Comparison of ENCODE assay signal across 9 cellular contexts in the genomic region with DNA sequence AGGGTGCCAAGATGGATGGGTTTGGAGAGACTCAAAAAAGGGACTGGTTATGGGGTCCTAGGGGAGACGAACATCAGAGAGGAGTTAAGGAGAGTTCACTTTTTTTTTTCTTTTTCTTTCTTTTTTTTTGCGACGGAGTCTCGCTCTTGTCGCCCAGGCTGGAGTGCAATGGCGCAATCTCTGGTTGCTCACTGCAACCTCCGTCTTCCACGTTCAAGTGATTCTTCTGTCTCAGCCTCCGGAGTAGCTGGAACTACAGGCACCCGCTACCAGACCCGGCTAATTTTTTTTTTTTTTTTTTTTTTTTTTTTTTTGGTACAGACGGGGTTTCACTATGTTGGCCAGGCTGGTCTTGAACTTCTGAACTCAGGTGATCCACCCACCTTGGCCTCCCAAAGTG. TPM values are rescaled to one million over a fixed set of nuclear protein-coding genes. Genes with fewer than 3 reads are reported as not detected.
DNase-seq lines count a peak whose midpoint lies in the region; ATAC-seq, FAIRE-seq and TF ChIP-seq lines count a peak whose summit lies in the region.
"Had no signal": no experiment of that assay in that cellular context is flagged by ENCODE, and none has a peak within 500 bp of the region (broad histone marks: within the 10 kb centered on the region; RNA-seq: fewer than 3 reads in every experiment).

No MANE protein-coding gene starts in this region.

- SMC1A ChIA-PET in GM12878 (lab: Charles Lee; ENCODE audit: uncharacterized antibody, unreplicated experiment): interaction anchor here (0.6 to 2.2 kb wide), 5 partner anchors 12 to 150 kb away, joined by 3 to 7 read pairs (median 5); partner anchors contain the start of gene RAD51

- H3K4me1 ChIP-seq in heart right ventricle (peaks cover 10 to 41% (median 13%) of the 10 kb centered on the region in 9 donors), GM12878 (ENCODE audit: control insufficient read depth, insufficient read depth, low read length) (peaks cover 26% of the 10 kb centered on the region), urinary bladder (ENCODE audit: insufficient read depth) (no peaks in the 10 kb centered on the region)

- DNase-seq in heart right ventricle (no peak), Right ventricle myocardium superior (no peak), GM12878 (ENCODE audit: low read depth, low spot score) (no peak), mesothelial cell of epicardium (ENCODE audit: low spot score in 2 of 2, unreplicated experiment in 2 of 2) (no peak), amniotic stem cell (lab: John Stamatoyannopoulos, UW) (no peak), epidermal melanocyte (ENCODE audit: insufficient read length, low spot score) (no peak)
- DNase-seq: SW 1271 had no signal

- in situ Hi-C loops in GM12878 (cut with MboI): no loop called here

- no peaks in the 10 kb centered on the region for H3K36me3 Mint-ChIP-seq in mesothelial cell of epicardium

- H3K27ac Mint-ChIP-seq in mesothelial cell of epicardium: peak overlapping the region; percentile 98

- H3K4me1 Mint-ChIP-seq in mesothelial cell of epicardium: peaks cover 44% of the 10 kb centered on the region

- CTCF ChIA-PET in GM12878 (lab: Yijun Ruan, JAX): interaction anchor here (0.6 to 8.8 kb wide), 6 partner anchors 13 to 63 kb away, joined by 3 to 140 read pairs (median 4); partner anchors contain the start of gene VPS18

- TF ChIP-seq POLR2A in GM12878 (IDR thresholded peaks at IDR 0.05; ENCODE audit: low read depth, low read length): no peak

- peak overlapping the region; percentile 98 for H3K4me2 ChIP-seq in GM12878 (ENCODE audit: control insufficient read depth, insufficient read depth)

- no peak overlapping the region for H3K27ac ChIP-seq in heart right ventricle
- no peak overlapping the region for H3K27ac ChIP-seq in GM12878 (ENCODE audit: control insufficient read depth, insufficient read depth)
- H3K27ac ChIP-seq in urinary bladder (ENCODE audit: low read depth): peak overlapping the region; percentile 82

- 54 to 55% methylated on average over 12 of the region's 12 CpGs for WGBS in heart right ventricle, 2 donors
- WGBS in GM12878 (ENCODE audit: insufficient coverage, insufficient replicate concordance, low lambda C conversion rate, missing lambda C conversion rate): 83% methylated on average over 7 of the region's 12 CpGs
- 50% methylated on average over 12 of the region's 12 CpGs for WGBS in urinary bladder

- intact Hi-C loops in heart right ventricle (cut with DNase I): no loop called here
- intact Hi-C loops in Right ventricle myocardium superior (cut with DNase I): no loop called here
- intact Hi-C loops in GM12878 (cut with micrococcal nuclease; ENCODE audit: unreplicated experiment): loop anchor here (5.0 to 10.0 kb wide), 2 partner anchors 38 to 270 kb away; partner anchors contain the start of genes DNAJC17, INO80 and ZFYVE19

- peak overlapping the region; percentile 86 for H2AFZ ChIP-seq in GM12878 (ENCODE audit: control insufficient read depth, low read depth, low read length)

- no peak for ATAC-seq in heart right ventricle
- ATAC-seq in Right ventricle myocardium superior (ENCODE audit: poor library complexity): no peak
- no peak for ATAC-seq in GM12878
- no peak for ATAC-seq in HG03521 (IDR thresholded peaks at IDR 0.05; ENCODE audit: unreplicated experiment)

- no peaks in the 10 kb centered on the region for H3K79me2 ChIP-seq in GM12878 (ENCODE audit: control insufficient read depth, insufficient read depth, low read length)

- H3K27me3 ChIP-seq in heart right ventricle (peaks cover 9 to 43% (median 35%) of the 10 kb centered on the region in 7 donors), GM12878 (replicated peaks in 1 of 2; ENCODE audit: control insufficient read depth in 2 of 2, insufficient read depth in 2 of 2, low read length in 1 of 2) (peaks cover 1 to 3% of the 10 kb centered on the region in 2 experiments; a peak in 1 of 4 replicates)

- H3K36me3 ChIP-seq in heart right ventricle: no peaks in the 10 kb centered on the region
- H3K36me3 ChIP-seq in GM12878 (ENCODE audit: control insufficient read depth in 2 of 2, insufficient read depth in 2 of 2, low read length in 1 of 2): no peaks in the 10 kb centered on the region
- H3K36me3 ChIP-seq in urinary bladder (ENCODE audit: insufficient read depth): no peaks in the 10 kb centered on the region

- no peaks in the 10 kb centered on the region for H3K9me3 ChIP-seq in heart right ventricle
- H3K9me3 ChIP-seq in GM12878 (replicated peaks; ENCODE audit: control insufficient read depth, insufficient read depth, low read length): no peaks in the 10 kb centered on the region

- TF ChIP-seq RAD21 in GM12878 (IDR thresholded peaks at IDR 0.05; ENCODE audit: insufficient read depth, low read depth, low read length): no peak

- TF ChIP-seq EP300 in GM12878 (IDR thresholded peaks at IDR 0.05; ENCODE audit: borderline replicate concordance in 1 of 2, control insufficient read depth in 1 of 2, low read depth in 2 of 2, low read length in 2 of 2): no peak

- peak overlapping the region in 8 of 10 donors; percentile 37 to 65 (median 54) for H3K4me3 ChIP-seq in heart right ventricle
- H3K4me3 ChIP-seq in GM12878: peak overlapping the region; percentile 75
- H3K4me3 ChIP-seq in urinary bladder (ENCODE audit: low read depth, low read length): peak overlapping the region; percentile 54

- H3K4me3 Mint-ChIP-seq in mesothelial cell of epicardium: peak overlapping the region; percentile 94

- no peak for FAIRE-seq in GM12878 (lab: Jason Lieb, UNC)

- H4K20me1 ChIP-seq in GM12878 (ENCODE audit: control insufficient read depth, insufficient read depth): no peaks in the 10 kb centered on the region

- BruUV-seq in GM12878 (replicated peaks; lab: Mats Ljungman, UMichigan): no TSS peak

- H3K9me3 Mint-ChIP-seq in mesothelial cell of epicardium: no peaks in the 10 kb centered on the region

- TF ChIP-seq CTCF in heart right ventricle (IDR thresholded peaks at IDR 0.05) (no peak), GM12878 (IDR thresholded peaks at IDR 0.05 in 2 of 3, conservative IDR thresholded peaks at IDR 0.05 in 1 of 3; ENCODE audit: control insufficient read depth in 2 of 3, extremely low read depth in 1 of 3, insufficient read depth in 1 of 3, low read depth in 3 of 3, low read length in 3 of 3) (no peak), mesothelial cell of epicardium (IDR thresholded peaks at IDR 0.05; ENCODE audit: unreplicated experiment) (no peak)

- POLR2A ChIA-PET in GM12878 (lab: Charles Lee): interaction anchor here (0.6 to 5.0 kb wide), 7 partner anchors 27 to 285 kb away, joined by 3 to 39 read pairs (median 5); partner anchors contain the start of gene RHOV

- RAD21 ChIA-PET in GM12878 (lab: Charles Lee; ENCODE audit: unreplicated experiment): interaction anchor here (0.6 to 5.0 kb wide), 7 partner anchors 13 to 70 kb away, joined by 3 to 41 read pairs (median 6); partner anchors contain the start of genes DNAJC17, VPS18 and ZFYVE19

- peak overlapping the region; percentile 47; the same call in 1 of the 2 replicates for H3K9ac ChIP-seq in GM12878 (ENCODE audit: control insufficient read depth, insufficient read depth, low read length)

- H3K27me3 Mint-ChIP-seq in mesothelial cell of epicardium (ENCODE audit: low read depth): peaks cover 17% of the 10 kb centered on the region

RNA-seq across cellular contexts. Expression of gene SPINT1, which starts 1.2 kb away (rescaled TPM):
- total RNA-seq in heart right ventricle (1 to 10 TPM in 2 of 10 donors, under 1 TPM in 7, not detected in 1; 0.17 to 1.9 (median 0.47) TPM), Right ventricle myocardium superior (0.59 TPM), GM12878 (2014; rRNA removed) (18.8 and 18.9 TPM in 2 replicates), GM12878 (2014; rRNA removed; fragmentation: Illumina TruSeq; extraction: Trizol) (6.4 and 7.8 TPM in 2 replicates), GM12878 (2021) (26.6 and 28.6 TPM in 2 replicates), mesothelial cell of epicardium (141 to 152 TPM (median 147 TPM) in 3 replicates), urinary bladder (31.4 TPM)
- polyA plus RNA-seq in heart right ventricle (under 1 TPM; 0.22 to 0.43 TPM), GM12878 (2011; rRNA removed) (4.8 and 8.2 TPM in 2 replicates), GM12878 (2014; fragmentation: Illumina TruSeq; extraction: Trizol) (11.0 and 12.4 TPM in 2 replicates), GM12878 (2014; fragmentation: Nextera tagmentation; extraction: Ambion mirVana) (1 to 10 TPM; 3.5 to 4.0 TPM), GM12878 (2014; rRNA removed) (10.4 and 14.3 TPM in 2 replicates), GM12878 (2016; fragmentation: Nextera tagmentation; extraction: Ambion mirVana) (10 to 100 TPM; 10.1 to 12.1 TPM), urinary bladder (17.4 TPM)
- total RNA-seq in GM12878 (2013; cell fraction: nucleolus; rRNA removed): 46.9 and 54.3 TPM in 2 replicates
- 3.1 TPM for polyA plus RNA-seq in GM12878 (2011; ENCODE audit: low read depth)
- 17.8 and 26.2 TPM in 2 replicates for polyA plus RNA-seq in GM12878 (2011; cell fraction: cytosol; rRNA removed)
- polyA plus RNA-seq in GM12878 (2011; cell fraction: nucleus; rRNA removed): 40.2 and 41.5 TPM in 2 replicates
- polyA plus RNA-seq in GM12878 (2012): 8.4 and 9.5 TPM in 2 replicates
- polyA minus RNA-seq in GM12878 (2011; rRNA and poly(A)+ RNA removed): 9.4 and 13.9 TPM in 2 replicates
- polyA minus RNA-seq in GM12878 (2011; cell fraction: cytosol; rRNA and poly(A)+ RNA removed): 7.1 and 13.0 TPM in 2 replicates
- polyA minus RNA-seq in GM12878 (2011; cell fraction: nucleus; rRNA and poly(A)+ RNA removed): 11.2 and 12.2 TPM in 2 replicates

RNA-seq across cellular contexts. Expression of gene PPP1R14D, which starts 16.5 kb away (rescaled TPM):
- total RNA-seq in heart right ventricle (not detected), Right ventricle myocardium superior (not detected), GM12878 (2014; rRNA removed) (not detected in 2 replicates), GM12878 (2014; rRNA removed; fragmentation: Illumina TruSeq; extraction: Trizol) (not detected in 2 replicates), GM12878 (2021) (not detected in 2 replicates), mesothelial cell of epicardium (0.63 to 1.7 TPM (median 1.2 TPM) in 3 replicates), urinary bladder (not detected)
- polyA plus RNA-seq in heart right ventricle (not detected), GM12878 (2011; rRNA removed) (0.10 TPM in 1 of 2 replicates, not detected in the other), GM12878 (2014; fragmentation: Illumina TruSeq; extraction: Trizol) (not detected in 2 replicates), GM12878 (2014; fragmentation: Nextera tagmentation; extraction: Ambion mirVana) (not detected), GM12878 (2014; rRNA removed) (not detected in 2 replicates), GM12878 (2016; fragmentation: Nextera tagmentation; extraction: Ambion mirVana) (not detected), urinary bladder (not detected)
- not detected in 2 replicates for total RNA-seq in GM12878 (2013; cell fraction: nucleolus; rRNA removed)
- polyA plus RNA-seq in GM12878 (2011; ENCODE audit: low read depth): not detected
- polyA plus RNA-seq in GM12878 (2011; cell fraction: cytosol; rRNA removed): not detected in 2 replicates
- not detected in 2 replicates for polyA plus RNA-seq in GM12878 (2011; cell fraction: nucleus; rRNA removed)
- polyA plus RNA-seq in GM12878 (2012): not detected in 2 replicates
- not detected in 2 replicates for polyA minus RNA-seq in GM12878 (2011; rRNA and poly(A)+ RNA removed)
- polyA minus RNA-seq in GM12878 (2011; cell fraction: cytosol; rRNA and poly(A)+ RNA removed): not detected in 2 replicates
- not detected in 2 replicates for polyA minus RNA-seq in GM12878 (2011; cell fraction: nucleus; rRNA and poly(A)+ RNA removed)

RNA-seq across cellular contexts. Expression of gene RHOV, which starts 29.0 kb away (rescaled TPM):
- total RNA-seq in heart right ventricle (not detected), Right ventricle myocardium superior (not detected), GM12878 (2014; rRNA removed) (11.5 and 13.0 TPM in 2 replicates), GM12878 (2014; rRNA removed; fragmentation: Illumina TruSeq; extraction: Trizol) (6.9 and 7.3 TPM in 2 replicates), GM12878 (2021) (13.3 and 15.0 TPM in 2 replicates), mesothelial cell of epicardium (3.4 to 4.4 TPM (median 3.4 TPM) in 3 replicates), urinary bladder (9.3 TPM)
- polyA plus RNA-seq in heart right ventricle (under 1 TPM in 1 of 2 donors, not detected in 1; 0.03 TPM), GM12878 (2011; rRNA removed) (30.2 and 39.3 TPM in 2 replicates), GM12878 (2014; fragmentation: Illumina TruSeq; extraction: Trizol) (7.6 and 7.8 TPM in 2 replicates), GM12878 (2014; fragmentation: Nextera tagmentation; extraction: Ambion mirVana) (1 to 10 TPM in 1 of 2 experiments, under 1 TPM in 1; 0.24 to 1.3 TPM), GM12878 (2014; rRNA removed) (15.7 and 16.5 TPM in 2 replicates), GM12878 (2016; fragmentation: Nextera tagmentation; extraction: Ambion mirVana) (10 to 100 TPM in 1 of 2 experiments, 1 to 10 TPM in 1; 8.2 to 10.5 TPM), urinary bladder (4.0 TPM)
- total RNA-seq in GM12878 (2013; cell fraction: nucleolus; rRNA removed): 35.3 and 37.1 TPM in 2 replicates
- 4.9 TPM for polyA plus RNA-seq in GM12878 (2011; ENCODE audit: low read depth)
- polyA plus RNA-seq in GM12878 (2011; cell fraction: cytosol; rRNA removed): 39.3 and 50.0 TPM in 2 replicates
- polyA plus RNA-seq in GM12878 (2011; cell fraction: nucleus; rRNA removed): 30.7 and 31.8 TPM in 2 replicates
- 8.8 and 14.8 TPM in 2 replicates for polyA plus RNA-seq in GM12878 (2012)
- polyA minus RNA-seq in GM12878 (2011; rRNA and poly(A)+ RNA removed): 17.9 and 35.2 TPM in 2 replicates
- 13.5 and 20.2 TPM in 2 replicates for polyA minus RNA-seq in GM12878 (2011; cell fraction: cytosol; rRNA and poly(A)+ RNA removed)
- 21.9 and 25.2 TPM in 2 replicates for polyA minus RNA-seq in GM12878 (2011; cell fraction: nucleus; rRNA and poly(A)+ RNA removed)

RNA-seq across cellular contexts. Expression of gene DNAJC17, which starts 37.8 kb away (rescaled TPM):
- total RNA-seq in heart right ventricle: 10 to 100 TPM in 9 of 10 donors, 1 to 10 TPM in 1; 9.9 to 17.7 (median 14.7) TPM
- polyA plus RNA-seq in heart right ventricle: 10 to 100 TPM; 34.5 to 62.1 TPM
- total RNA-seq in Right ventricle myocardium superior: 16.1 TPM
- 49.9 and 53.9 TPM in 2 replicates for total RNA-seq in GM12878 (2013; cell fraction: nucleolus; rRNA removed)
- total RNA-seq in GM12878 (2014; rRNA removed): 39.2 and 42.8 TPM in 2 replicates
- total RNA-seq in GM12878 (2014; rRNA removed; fragmentation: Illumina TruSeq; extraction: Trizol): 43.4 and 51.1 TPM in 2 replicates
- 39.3 and 43.5 TPM in 2 replicates for total RNA-seq in GM12878 (2021)
- 16.0 TPM for polyA plus RNA-seq in GM12878 (2011; ENCODE audit: low read depth)
- polyA plus RNA-seq in GM12878 (2011; rRNA removed): 34.0 and 39.9 TPM in 2 replicates
- polyA plus RNA-seq in GM12878 (2011; cell fraction: cytosol; rRNA removed): 41.5 and 71.0 TPM in 2 replicates
- 55.1 and 65.9 TPM in 2 replicates for polyA plus RNA-seq in GM12878 (2011; cell fraction: nucleus; rRNA removed)
- polyA plus RNA-seq in GM12878 (2012): 25.8 and 27.8 TPM in 2 replicates
- 52.7 and 62.8 TPM in 2 replicates for polyA plus RNA-seq in GM12878 (2014; fragmentation: Illumina TruSeq; extraction: Trizol)
- polyA plus RNA-seq in GM12878 (2014; fragmentation: Nextera tagmentation; extraction: Ambion mirVana): 10 to 100 TPM in 1 of 2 experiments, 1 to 10 TPM in 1; 6.1 to 11.5 TPM
- 50.2 and 61.0 TPM in 2 replicates for polyA plus RNA-seq in GM12878 (2014; rRNA removed)
- 10 to 100 TPM; 48.0 to 55.7 TPM for polyA plus RNA-seq in GM12878 (2016; fragmentation: Nextera tagmentation; extraction: Ambion mirVana)
- 20.0 and 29.1 TPM in 2 replicates for polyA minus RNA-seq in GM12878 (2011; rRNA and poly(A)+ RNA removed)
- polyA minus RNA-seq in GM12878 (2011; cell fraction: cytosol; rRNA and poly(A)+ RNA removed): 11.4 and 12.1 TPM in 2 replicates
- 8.7 and 14.6 TPM in 2 replicates for polyA minus RNA-seq in GM12878 (2011; cell fraction: nucleus; rRNA and poly(A)+ RNA removed)
- 36.4 to 44.3 TPM (median 41.2 TPM) in 3 replicates for total RNA-seq in mesothelial cell of epicardium
- 17.9 TPM for total RNA-seq in urinary bladder
- polyA plus RNA-seq in urinary bladder: 45.6 TPM

RNA-seq across cellular contexts. Expression of gene ZFYVE19, which starts 38.1 kb away (rescaled TPM):
- total RNA-seq in heart right ventricle (10 to 100 TPM; 14.2 to 29.2 (median 18.2) TPM), Right ventricle myocardium superior (26.4 TPM), GM12878 (2014; rRNA removed) (16.8 and 20.2 TPM in 2 replicates), GM12878 (2014; rRNA removed; fragmentation: Illumina TruSeq; extraction: Trizol) (11.5 and 12.4 TPM in 2 replicates), GM12878 (2021) (14.9 and 17.1 TPM in 2 replicates), mesothelial cell of epicardium (20.9 to 24.4 TPM (median 24.2 TPM) in 3 replicates), urinary bladder (20.3 TPM)
- polyA plus RNA-seq in heart right ventricle (10 to 100 TPM; 11.9 to 18.1 TPM), GM12878 (2011; rRNA removed) (23.7 and 36.3 TPM in 2 replicates), GM12878 (2014; fragmentation: Illumina TruSeq; extraction: Trizol) (22.2 and 27.3 TPM in 2 replicates), GM12878 (2014; fragmentation: Nextera tagmentation; extraction: Ambion mirVana) (1 to 10 TPM; 1.7 to 4.4 TPM), GM12878 (2014; rRNA removed) (27.1 and 30.7 TPM in 2 replicates), GM12878 (2016; fragmentation: Nextera tagmentation; extraction: Ambion mirVana) (10 to 100 TPM; 16.0 to 17.2 TPM), urinary bladder (26.4 TPM)
- total RNA-seq in GM12878 (2013; cell fraction: nucleolus; rRNA removed): 61.9 and 67.4 TPM in 2 replicates
- 10.3 TPM for polyA plus RNA-seq in GM12878 (2011; ENCODE audit: low read depth)
- 48.4 and 52.3 TPM in 2 replicates for polyA plus RNA-seq in GM12878 (2011; cell fraction: cytosol; rRNA removed)
- polyA plus RNA-seq in GM12878 (2011; cell fraction: nucleus; rRNA removed): 147 and 170 TPM in 2 replicates
- polyA plus RNA-seq in GM12878 (2012): 18.4 and 19.2 TPM in 2 replicates
- 31.0 and 42.7 TPM in 2 replicates for polyA minus RNA-seq in GM12878 (2011; rRNA and poly(A)+ RNA removed)
- 9.1 and 18.2 TPM in 2 replicates for polyA minus RNA-seq in GM12878 (2011; cell fraction: cytosol; rRNA and poly(A)+ RNA removed)
- polyA minus RNA-seq in GM12878 (2011; cell fraction: nucleus; rRNA and poly(A)+ RNA removed): 26.5 and 36.1 TPM in 2 replicates
